ENCODE assay signal across 8 cellular contexts in the genomic region with DNA sequence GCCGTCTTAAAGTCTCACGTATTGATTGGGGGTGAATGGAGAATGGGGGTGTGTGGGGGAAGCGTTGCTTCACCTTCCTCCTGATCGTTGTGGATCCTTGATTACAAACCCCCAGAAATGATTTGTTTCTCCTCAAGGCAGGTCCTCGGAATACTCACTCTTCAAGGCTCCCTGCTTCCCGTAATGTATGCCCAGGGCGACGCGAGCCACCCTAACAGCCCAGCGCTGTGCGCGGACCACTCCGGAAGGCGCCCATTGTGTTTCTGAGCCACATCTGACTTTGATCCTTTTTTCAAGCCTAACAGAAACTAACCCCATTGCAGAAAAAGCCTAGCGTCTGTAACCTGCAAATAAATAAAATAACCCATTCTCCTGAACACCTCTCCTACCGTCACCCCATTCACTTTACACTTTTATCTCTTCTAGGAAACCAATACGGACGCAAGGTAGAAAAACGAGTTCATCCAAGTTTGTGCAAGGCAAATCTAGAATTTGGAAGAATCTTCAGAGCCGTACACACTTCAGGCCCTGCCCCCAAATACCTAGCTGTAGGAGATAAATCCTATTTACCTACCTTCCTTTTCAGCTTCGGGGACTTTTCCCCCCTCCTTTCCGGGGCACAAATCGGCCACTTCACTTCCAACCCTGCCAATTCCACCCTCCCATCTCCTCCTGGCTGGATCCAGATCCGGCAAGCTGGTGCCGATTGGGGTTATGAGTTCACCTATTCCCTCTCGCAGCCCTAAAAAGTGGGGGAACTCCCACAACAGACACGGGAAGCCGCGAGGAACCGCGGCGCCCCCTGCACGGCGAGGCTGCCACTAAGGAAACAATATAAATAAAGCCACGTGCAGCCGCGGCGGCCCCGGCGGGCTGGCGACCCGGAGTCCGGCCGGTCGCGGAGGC. TPM values are rescaled to one million over a fixed set of nuclear protein-coding genes. Genes with fewer than 3 reads are reported as not detected.
DNase-seq lines count a peak whose midpoint lies in the region; ATAC-seq and TF ChIP-seq lines count a peak whose summit lies in the region.

No MANE protein-coding gene starts in this region.

- H3K4me1 ChIP-seq in heart left ventricle: peaks cover 0 to 25% (median 9%) of the 10 kb centered on the region in 12 donors
- peaks cover 0 to 40% (median 33%) of the 10 kb centered on the region in 4 donors for H3K4me1 ChIP-seq in sigmoid colon

- TF ChIP-seq EP300 in sigmoid colon (IDR thresholded peaks at IDR 0.05): no peak

- 5 to 8% (median 6%) methylated on average over 35 to 46 of the region's 46 CpGs for WGBS in heart left ventricle, 4 donors
- 1 to 2% methylated on average over 46 of the region's 46 CpGs for WGBS in sigmoid colon, 2 donors

- DNase-seq in AG09309 (ENCODE audit: low read depth) (no peak), heart left ventricle (peak in 3 of 5 donors; percentile 23 to 43 (median 25)), sigmoid colon (no peak), GM19240 (ENCODE audit: insufficient read length, low spot score) (no peak)
- DNase-seq in activated CD8-positive, alpha-beta T cell treated with anti-CD3 and anti-CD28 coated beads for 36 hours: peak; percentile 25
- DNase-seq in effector CD4-positive, alpha-beta T cell: no peak

- H3K36me3 ChIP-seq in heart left ventricle: no peaks in the 10 kb centered on the region
- no peaks in the 10 kb centered on the region for H3K36me3 ChIP-seq in sigmoid colon

- POLR2A ChIA-PET in activated CD8-positive, alpha-beta T cell treated with anti-CD3 and anti-CD28 coated beads for 36 hours (lab: Charles Lee): interaction anchor here (1.0 kb wide), 1 partner anchor 14 kb away, joined by 4 read pairs; no protein-coding TSS in a partner anchor

- H3K27me3 ChIP-seq in heart left ventricle: peaks cover 0 to 52% (median 10%) of the 10 kb centered on the region in 9 donors
- H3K27me3 ChIP-seq in sigmoid colon: peaks cover 7 to 63% (median 23%) of the 10 kb centered on the region in 3 donors

- peak; percentile 38 for ATAC-seq in HG02885 (IDR thresholded peaks at IDR 0.05; ENCODE audit: poor library complexity, unreplicated experiment)
- peak; percentile 45 for ATAC-seq in activated CD8-positive, alpha-beta T cell treated with anti-CD3 and anti-CD28 coated beads for 36 hours
- ATAC-seq in heart left ventricle: peak in 1 of 4 donors; percentile 46
- ATAC-seq in GM21447 (IDR thresholded peaks at IDR 0.05; ENCODE audit: unreplicated experiment): no peak

- no peak overlapping the region for H3K27ac Mint-ChIP-seq in activated CD8-positive, alpha-beta T cell treated with anti-CD3 and anti-CD28 coated beads for 36 hours

- no peak overlapping the region for H3K4me3 Mint-ChIP-seq in activated CD8-positive, alpha-beta T cell treated with anti-CD3 and anti-CD28 coated beads for 36 hours

- H3K4me1 Mint-ChIP-seq in activated CD8-positive, alpha-beta T cell treated with anti-CD3 and anti-CD28 coated beads for 36 hours (ENCODE audit: low read depth): no peaks in the 10 kb centered on the region

- H3K9me3 ChIP-seq in heart left ventricle (no peaks in the 10 kb centered on the region), sigmoid colon (no peaks in the 10 kb centered on the region)

- intact Hi-C loops in activated CD8-positive, alpha-beta T cell treated with anti-CD3 and anti-CD28 coated beads for 36 hours (cut with micrococcal nuclease): no loop called here
- intact Hi-C loops in heart left ventricle (cut with DNase I) (loop anchor here in 3 of 10 donors (5.0 to 10.0 kb wide), 2 partner anchors 87 to 90 kb away; no protein-coding TSS in a partner anchor), sigmoid colon (cut with DNase I) (loop anchor here (5.0 kb wide), 1 partner anchor 80 kb away; no protein-coding TSS in a partner anchor)

- H3K36me3 Mint-ChIP-seq in activated CD8-positive, alpha-beta T cell treated with anti-CD3 and anti-CD28 coated beads for 36 hours (ENCODE audit: low read depth): no peaks in the 10 kb centered on the region

- no peaks in the 10 kb centered on the region for H3K9me3 Mint-ChIP-seq in activated CD8-positive, alpha-beta T cell treated with anti-CD3 and anti-CD28 coated beads for 36 hours

- TF ChIP-seq POLR2A in heart left ventricle (IDR thresholded peaks at IDR 0.05) (no peak), sigmoid colon (IDR thresholded peaks at IDR 0.05) (no peak)

- H3K27ac ChIP-seq in heart left ventricle (peak overlapping the region in 9 of 12 donors; percentile 58 to 86 (median 73)), sigmoid colon (peak overlapping the region in 3 of 4 donors; percentile 71 to 72 (median 71))

- H3K4me3 ChIP-seq in AG09309 (ENCODE audit: control insufficient read depth, low read depth, low read length): peak overlapping the region; percentile 54
- H3K4me3 ChIP-seq in heart left ventricle: peak overlapping the region; percentile 63 to 92 (median 78)
- H3K4me3 ChIP-seq in sigmoid colon: peak overlapping the region; percentile 45 to 80 (median 74)

- peaks cover 29% of the 10 kb centered on the region for H3K27me3 Mint-ChIP-seq in activated CD8-positive, alpha-beta T cell treated with anti-CD3 and anti-CD28 coated beads for 36 hours

- no peak for TF ChIP-seq CTCF in AG09309 (IDR thresholded peaks at IDR 0.05; ENCODE audit: control insufficient read depth, insufficient read depth, low read depth, low read length, missing control alignments)
- no peak for TF ChIP-seq CTCF in activated CD8-positive, alpha-beta T cell treated with anti-CD3 and anti-CD28 coated beads for 36 hours (IDR thresholded peaks at IDR 0.05)
- peak in 1 of 12 donors; percentile 21 for TF ChIP-seq CTCF in heart left ventricle (IDR thresholded peaks at IDR 0.05)
- no peak for TF ChIP-seq CTCF in sigmoid colon (IDR thresholded peaks at IDR 0.05)

- CTCF ChIA-PET in activated CD8-positive, alpha-beta T cell treated with anti-CD3 and anti-CD28 coated beads for 36 hours (lab: Charles Lee): interaction anchor here (1.0 kb wide), 1 partner anchor 8 kb away, joined by 3 read pairs; no protein-coding TSS in a partner anchor

RNA-seq across cellular contexts. Expression of a gene that starts 1.1 kb away (rescaled TPM):
- not detected for total RNA-seq in activated CD8-positive, alpha-beta T cell treated with anti-CD3 and anti-CD28 coated beads for 36 hours
- 1 to 10 TPM in 7 of 9 donors, under 1 TPM in 2; 0.58 to 2.1 (median 1.2) TPM for total RNA-seq in heart left ventricle
- polyA plus RNA-seq in heart left ventricle: under 1 TPM; 0.19 to 0.47 TPM
- 1 to 10 TPM; 1.3 to 5.3 (median 2.2) TPM for total RNA-seq in sigmoid colon
- polyA plus RNA-seq in sigmoid colon: under 1 TPM in 1 of 3 donors, not detected in 2; 0.42 TPM

Comparison
In these comparisons a context has a peak if more than half of its experiments do, and no peak if none do; other contexts are left out.
1. DNase-seq: peak in activated CD8-positive, alpha-beta T cell treated with anti-CD3 and anti-CD28 coated beads for 36 hours (single experiment) and heart left ventricle (3 of 5); none in AG09309 (single experiment), sigmoid colon (single experiment), GM19240 (single experiment) and effector CD4-positive, alpha-beta T cell (single experiment).
2. Peak in every context shown above with its lines, with median percentiles within 50 percentile points of each other: H3K4me3 ChIP-seq.